8 cellular contexts compared by ENCODE assay signal in the genomic region with DNA sequence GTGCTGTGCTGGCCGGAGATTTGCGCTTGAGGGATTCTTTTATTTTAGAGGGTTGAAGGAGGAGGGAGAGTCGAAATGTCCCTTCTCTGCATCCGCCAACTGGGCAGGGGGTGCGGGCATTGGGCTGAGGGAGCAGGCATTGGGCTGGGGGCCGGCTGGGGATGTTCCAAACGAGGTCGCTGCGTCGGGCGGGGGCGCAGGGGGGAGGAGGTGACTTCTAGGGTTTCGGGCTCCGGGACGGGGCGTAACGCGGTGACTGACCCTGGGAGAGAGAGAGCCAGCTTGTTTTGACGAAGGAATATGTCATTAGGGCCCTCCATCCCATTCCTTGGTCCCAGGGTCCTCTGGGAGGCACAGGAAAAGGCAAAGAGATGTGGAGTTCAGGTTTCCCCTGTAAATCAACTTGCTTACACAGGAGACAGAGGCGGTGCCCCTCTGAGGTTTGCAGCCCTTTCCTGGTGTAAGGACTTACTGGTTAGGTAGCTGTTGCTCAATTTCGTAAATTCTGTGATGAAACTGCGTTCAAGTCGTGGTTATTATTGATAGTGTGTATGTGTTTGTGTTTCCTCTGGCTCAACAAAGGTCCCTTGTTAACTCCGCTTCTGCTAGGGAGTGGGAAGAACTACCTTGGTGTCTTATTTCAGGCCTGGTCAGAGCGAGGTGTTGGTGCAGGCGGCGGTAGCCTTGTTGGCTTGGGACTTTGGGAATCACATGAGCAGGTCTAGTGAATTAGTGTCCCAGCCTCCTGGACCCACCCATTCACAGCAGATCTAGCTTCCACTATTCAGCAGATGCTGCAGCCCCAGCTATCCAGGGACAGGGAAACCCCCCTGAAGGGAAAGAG. TPM values are rescaled to one million over a fixed set of nuclear protein-coding genes. Genes with fewer than 3 reads are reported as not detected.
DNase-seq lines count a peak whose midpoint lies in the region; ATAC-seq and TF ChIP-seq lines count a peak whose summit lies in the region.

No MANE protein-coding gene starts in this region.

- DNase-seq in CD4-positive, alpha-beta memory T cell = peak in 4 of 5 donors; percentile 6 to 47 (median 12)
- DNase-seq in M059J (ENCODE audit: low read depth) (peak; percentile 20), glutamatergic neuron (no peak), ovary (peak; percentile 19 to 60 (median 53)), middle frontal gyrus (ENCODE audit: extremely low spot score, low spot score) (no peak)
- DNase-seq in activated T-cell treated with anti-CD3 and anti-CD28 coated beads, Interleukin-2, amount 50 U/mL, for 24 hours = no peak
- no peak for DNase-seq in effector CD4-positive, alpha-beta T cell

- no peak for TF ChIP-seq CTCF in glutamatergic neuron (IDR thresholded peaks at IDR 0.05; ENCODE audit: partially characterized antibody, unreplicated experiment)
- TF ChIP-seq CTCF in ovary (IDR thresholded peaks at IDR 0.05) = no peak

- H3K4me3 Mint-ChIP-seq in CD4-positive, alpha-beta memory T cell = peak overlapping the region; percentile 85 to 91 (median 89)
- peak overlapping the region; percentile 74 for H3K4me3 Mint-ChIP-seq in activated T-cell treated with anti-CD3 and anti-CD28 coated beads, Interleukin-2, amount 50 U/mL, for 24 hours
- peak overlapping the region; percentile 94 for H3K4me3 Mint-ChIP-seq in glutamatergic neuron (ENCODE audit: unreplicated experiment)

- H3K4me1 ChIP-seq in CD4-positive, alpha-beta memory T cell (ENCODE audit: insufficient read depth, low read length) = peaks cover 24% of the 10 kb centered on the region
- peaks cover 4% of the 10 kb centered on the region for H3K4me1 ChIP-seq in ovary (ENCODE audit: insufficient read depth)

- no peak for TF ChIP-seq POLR2A in ovary (IDR thresholded peaks at IDR 0.05)

- H3K4me1 Mint-ChIP-seq in CD4-positive, alpha-beta memory T cell = peaks cover 16 to 30% (median 22%) of the 10 kb centered on the region in 4 donors
- peaks cover 24% of the 10 kb centered on the region for H3K4me1 Mint-ChIP-seq in activated T-cell treated with anti-CD3 and anti-CD28 coated beads, Interleukin-2, amount 50 U/mL, for 24 hours (ENCODE audit: low read depth)
- H3K4me1 Mint-ChIP-seq in glutamatergic neuron (ENCODE audit: low read depth, unreplicated experiment) = peaks cover 11% of the 10 kb centered on the region

- POLR2A ChIA-PET in CD4-positive, alpha-beta memory T cell (lab: Charles Lee; ENCODE audit: partially characterized antibody) = no interaction called here

- H3K36me3 Mint-ChIP-seq in CD4-positive, alpha-beta memory T cell = peaks cover 0 to 2% of the 10 kb centered on the region in 2 donors
- no peaks in the 10 kb centered on the region for H3K36me3 Mint-ChIP-seq in activated T-cell treated with anti-CD3 and anti-CD28 coated beads, Interleukin-2, amount 50 U/mL, for 24 hours (ENCODE audit: low read depth)
- peaks cover 6% of the 10 kb centered on the region for H3K36me3 Mint-ChIP-seq in glutamatergic neuron (ENCODE audit: unreplicated experiment)

- H3K9me3 ChIP-seq in CD4-positive, alpha-beta memory T cell (ENCODE audit: control insufficient read depth in 1 of 2, low read length in 2 of 2) = no peaks in the 10 kb centered on the region
- no peaks in the 10 kb centered on the region for H3K9me3 ChIP-seq in ovary

- no peak for ATAC-seq in HG02973 (IDR thresholded peaks at IDR 0.05; ENCODE audit: unreplicated experiment)

- CTCF ChIA-PET in CD4-positive, alpha-beta memory T cell (lab: Charles Lee; ENCODE audit: partially characterized antibody) = no interaction called here

- H3K9me3 Mint-ChIP-seq in CD4-positive, alpha-beta memory T cell = no peaks in the 10 kb centered on the region
- no peaks in the 10 kb centered on the region for H3K9me3 Mint-ChIP-seq in activated T-cell treated with anti-CD3 and anti-CD28 coated beads, Interleukin-2, amount 50 U/mL, for 24 hours
- no peaks in the 10 kb centered on the region for H3K9me3 Mint-ChIP-seq in glutamatergic neuron (ENCODE audit: unreplicated experiment)

- no peaks in the 10 kb centered on the region for H3K36me3 ChIP-seq in CD4-positive, alpha-beta memory T cell (ENCODE audit: insufficient read depth, low read length)
- H3K36me3 ChIP-seq in ovary = no peaks in the 10 kb centered on the region

- H3K27me3 ChIP-seq in CD4-positive, alpha-beta memory T cell (ENCODE audit: insufficient read depth, low read length) = no peaks in the 10 kb centered on the region
- H3K27me3 ChIP-seq in ovary = no peaks in the 10 kb centered on the region

- peak overlapping the region; percentile 41 for H3K27ac ChIP-seq in CD4-positive, alpha-beta memory T cell (ENCODE audit: low read depth, low read length)
- H3K27ac ChIP-seq in ovary = peak overlapping the region; percentile 30 to 39

- TF ChIP-seq EP300 in ovary (IDR thresholded peaks at IDR 0.05) = no peak

- peak overlapping the region in 1 of 2 donors; percentile 51 for H3K4me3 ChIP-seq in CD4-positive, alpha-beta memory T cell (ENCODE audit: low read length in 2 of 2)
- peak overlapping the region; percentile 64 for H3K4me3 ChIP-seq in ovary

- H3K27me3 Mint-ChIP-seq in CD4-positive, alpha-beta memory T cell = peaks cover 0 to 2% of the 10 kb centered on the region in 2 donors
- H3K27me3 Mint-ChIP-seq in activated T-cell treated with anti-CD3 and anti-CD28 coated beads, Interleukin-2, amount 50 U/mL, for 24 hours = peaks cover 48% of the 10 kb centered on the region
- H3K27me3 Mint-ChIP-seq in glutamatergic neuron (ENCODE audit: unreplicated experiment) = peaks cover 8% of the 10 kb centered on the region

- peak overlapping the region; percentile 66 to 90 (median 85) for H3K27ac Mint-ChIP-seq in CD4-positive, alpha-beta memory T cell
- H3K27ac Mint-ChIP-seq in activated T-cell treated with anti-CD3 and anti-CD28 coated beads, Interleukin-2, amount 50 U/mL, for 24 hours = no peak overlapping the region
- no peak overlapping the region for H3K27ac Mint-ChIP-seq in glutamatergic neuron (ENCODE audit: unreplicated experiment)

- 15 to 19% (median 17%) methylated on average over 27 of the region's 27 CpGs for WGBS in ovary, 3 donors

- intact Hi-C loops in CD4-positive, alpha-beta memory T cell (cut with micrococcal nuclease) = loop anchor here (2.0 to 10.0 kb wide), 5 partner anchors 311 to 1705 kb away; a partner anchor contains a TSS
- intact Hi-C loops in ovary (cut with DNase I) = no loop called here

RNA-seq across cellular contexts. Expression of a gene that starts 0.7 kb away (rescaled TPM):
- 1 to 10 TPM; 2.6 to 3.2 TPM for total RNA-seq in CD4-positive, alpha-beta memory T cell
- polyA plus RNA-seq in CD4-positive, alpha-beta memory T cell = under 1 TPM in 1 of 2 donors, not detected in 1; 0.59 TPM
- total RNA-seq in M059J (2014; rRNA removed; shearing (Covaris generic)) = 3.6 and 5.7 TPM in 2 replicates
- total RNA-seq in glutamatergic neuron (ENCODE audit: unreplicated experiment) = 2.4 TPM
- total RNA-seq in ovary = 10 to 100 TPM in 4 of 7 donors, 1 to 10 TPM in 3; 7.3 to 14.2 (median 11.9) TPM
- polyA plus RNA-seq in ovary = 1 to 10 TPM in 1 of 2 donors, under 1 TPM in 1; 0.77 to 2.5 TPM

Comparison
In these comparisons a context has a peak if more than half of its experiments do, and no peak if none do; other contexts are left out.
1. DNase-seq: peak in CD4-positive, alpha-beta memory T cell (4 of 5), M059J (single experiment) and ovary (5 of 5); none in activated T-cell treated with anti-CD3 and anti-CD28 coated beads, Interleukin-2, amount 50 U/mL, for 24 hours (single experiment), glutamatergic neuron (single experiment), middle frontal gyrus (single experiment) and effector CD4-positive, alpha-beta T cell (single experiment).
2. H3K27ac Mint-ChIP-seq: peak in CD4-positive, alpha-beta memory T cell (7 of 7); none in activated T-cell treated with anti-CD3 and anti-CD28 coated beads, Interleukin-2, amount 50 U/mL, for 24 hours (single experiment) and glutamatergic neuron (single experiment).
3. Peak in every context shown above with its lines, with median percentiles within 50 percentile points of each other: H3K4me3 Mint-ChIP-seq.